Comparison of ENCODE assay signal across 17 cellular contexts in genomic region chr9:82679488-82679887, GRCh38.
DNase-seq lines count a peak whose midpoint lies in the region; ATAC-seq and TF ChIP-seq lines count a peak whose summit lies in the region.
"Had no signal": no experiment of that assay in that cellular context is flagged by ENCODE, and none has a peak within 500 bp of the region (broad histone marks: within the 10 kb centered on the region; RNA-seq: fewer than 3 reads in every experiment).

No MANE protein-coding gene starts in this region.

- no peak overlapping the region for H3K4me3 Mint-ChIP-seq in naive thymus-derived CD8-positive, alpha-beta T cell
- H3K4me3 Mint-ChIP-seq: CD14-positive monocyte, HFFc6 had no signal

- peak overlapping the region; percentile 76 for H3K27ac ChIP-seq in WERI-Rb-1

- peaks cover 0 to 8% (median 0%) of the 10 kb centered on the region in 9 donors for H3K9me3 Mint-ChIP-seq in naive thymus-derived CD8-positive, alpha-beta T cell
- peaks cover 0 to 5% of the 10 kb centered on the region in 2 donors for H3K9me3 Mint-ChIP-seq in activated naive CD4-positive, alpha-beta T cell treated with anti-CD3 and anti-CD28 coated beads, Interleukin-2, amount 50 U/mL, for 72 hours
- H3K9me3 Mint-ChIP-seq: CD14-positive monocyte had no signal

- ATAC-seq in naive thymus-derived CD8-positive, alpha-beta T cell, result no peak
- no peak for ATAC-seq in activated naive CD4-positive, alpha-beta T cell treated with anti-CD3 and anti-CD28 coated beads, Interleukin-2, amount 50 U/mL, for 72 hours

- no peaks in the 10 kb centered on the region for H3K27me3 ChIP-seq in WERI-Rb-1 (ENCODE audit: insufficient read depth, low read depth, severe bottlenecking)

- TF ChIP-seq CTCF in WERI-Rb-1 (IDR thresholded peaks at IDR 0.05; ENCODE audit: low read depth, low read length), result 0 out of 2 replicates have a peak, but pooled peaks have one; percentile 29

- no peaks in the 10 kb centered on the region for H3K27me3 Mint-ChIP-seq in naive thymus-derived CD8-positive, alpha-beta T cell

- POLR2A ChIA-PET in naive thymus-derived CD8-positive, alpha-beta T cell (lab: Charles Lee), result no interaction called here

- peak; percentile 10 for DNase-seq in DMS53 (lab: John Stamatoyannopoulos, UW)
- DNase-seq in DMS53 treated with DMSO at 0.1 percent for 48 hours (lab: John Stamatoyannopoulos, UW; ENCODE audit: unreplicated experiment), result no peak
- DNase-seq in NCI-H524 (lab: John Stamatoyannopoulos, UW), result peak; percentile 9 to 58
- DNase-seq in WERI-Rb-1, result peak; percentile 82
- peak; percentile 17 for DNase-seq in retina
- DNase-seq in putamen (ENCODE audit: low spot score), result no peak
- DNase-seq in naive thymus-derived CD8-positive, alpha-beta T cell, result no peak
- no peak for DNase-seq in activated naive CD4-positive, alpha-beta T cell treated with anti-CD3 and anti-CD28 coated beads, Interleukin-2, amount 50 U/mL, for 72 hours (ENCODE audit: low spot score in 2 of 2)
- DNase-seq: AML-193, H7, HFFc6, KG1, NCI-H2029, NCI-H510A treated with DMSO at 0.1 percent for 48 hours, Right ventricle myocardium superior had no signal

- H3K9me3 ChIP-seq in WERI-Rb-1 (ENCODE audit: severe bottlenecking), result no peaks in the 10 kb centered on the region
- H3K9me3 ChIP-seq: SK-N-SH had no signal

- H3K27ac Mint-ChIP-seq in naive thymus-derived CD8-positive, alpha-beta T cell, result no peak overlapping the region
- H3K27ac Mint-ChIP-seq in activated naive CD4-positive, alpha-beta T cell treated with anti-CD3 and anti-CD28 coated beads, Interleukin-2, amount 50 U/mL, for 72 hours, result no peak overlapping the region
- H3K27ac Mint-ChIP-seq: CD14-positive monocyte, HFFc6 had no signal

- H3K36me3 Mint-ChIP-seq in naive thymus-derived CD8-positive, alpha-beta T cell, result no peaks in the 10 kb centered on the region
- H3K36me3 Mint-ChIP-seq in activated naive CD4-positive, alpha-beta T cell treated with anti-CD3 and anti-CD28 coated beads, Interleukin-2, amount 50 U/mL, for 72 hours, result peaks cover 0 to 4% of the 10 kb centered on the region in 2 donors
- H3K36me3 Mint-ChIP-seq: CD14-positive monocyte had no signal

- no peaks in the 10 kb centered on the region for H3K36me3 ChIP-seq in WERI-Rb-1

- H3K4me1 Mint-ChIP-seq in naive thymus-derived CD8-positive, alpha-beta T cell, result no peaks in the 10 kb centered on the region
- H3K4me1 Mint-ChIP-seq: CD14-positive monocyte had no signal

- H3K4me3 ChIP-seq in WERI-Rb-1 (ENCODE audit: low read depth, low read length), result peak overlapping the region; percentile 32

Comparison
In these comparisons a context has a peak if more than half of its experiments do, and no peak if none do; other contexts are left out.
1. DNase-seq: peak in DMS53 (single experiment), NCI-H524 (2 of 2), WERI-Rb-1 (single experiment) and retina (single experiment); none in DMS53 treated with DMSO at 0.1 percent for 48 hours (single experiment), putamen (single experiment), naive thymus-derived CD8-positive, alpha-beta T cell (0 of 10) and activated naive CD4-positive, alpha-beta T cell treated with anti-CD3 and anti-CD28 coated beads, Interleukin-2, amount 50 U/mL, for 72 hours (0 of 2).